32 cellular contexts compared by ENCODE assay signal in the genomic region with DNA sequence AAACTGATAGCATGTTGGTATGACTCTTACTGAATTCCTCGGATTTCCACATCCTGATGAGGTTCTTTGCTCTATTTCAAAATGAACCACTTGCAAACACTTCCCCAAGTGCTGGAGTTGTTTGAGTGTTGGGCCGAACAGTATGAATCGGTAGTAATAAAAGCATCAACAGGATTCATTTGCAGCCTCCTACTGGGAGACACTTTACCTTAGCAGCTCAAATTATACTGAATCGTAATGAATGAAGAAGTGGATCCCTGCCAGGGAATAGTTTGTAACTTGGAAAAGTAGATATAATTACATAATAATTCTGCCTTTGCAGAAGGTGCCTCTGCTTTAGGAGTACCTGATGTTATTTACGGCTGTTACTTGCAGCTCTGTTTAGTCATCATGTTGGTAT.
"Had no signal": no experiment of that assay in that cellular context is flagged by ENCODE, and none has a peak within 500 bp of the region (broad histone marks: within the 10 kb centered on the region; RNA-seq: fewer than 3 reads in every experiment).

No MANE protein-coding gene starts in this region.

- H3K36me3 ChIP-seq: brain microvascular endothelial cell, ovary, sigmoid colon, uterus had no signal

- H3K4me3 ChIP-seq: ovary, sigmoid colon, uterus had no signal

- H3K27ac Mint-ChIP-seq: activated CD4-positive, alpha-beta memory T cell treated with anti-CD3 and anti-CD28 coated beads for 36 hours; activated naive CD4-positive, alpha-beta T cell treated with anti-CD3 and anti-CD28 coated beads, Interleukin-2, amount 10 ng/mL, durations not matched to agents 7 days and 5 days; activated naive CD8-positive, alpha-beta T cell treated with anti-CD3 and anti-CD28 coated beads, Interleukin-2, amount 10 ng/mL, durations not matched to agents 7 days and 5 days; activated T-helper 1 cell treated with anti-CD3 and anti-CD28 coated beads, Interleukin-12 subunit alpha, Interleukin-12 subunit beta, Interleukin-2, Interleukin-4 antibody, amounts not matched to agents 30 ng/mL and 10 ng/mL and 1 ng/mL, durations not matched to agents 14 hours and 24 hours and 36 hours; naive B cell; nephron progenitor cell; progenitor cell of endocrine pancreas; stimulated activated memory B cell treated with anti-CD40 and anti-IgM and Interleukin-4, amounts not matched to agents 10 μg/mL and 1 μg/mL and 100 μg/mL, for 72 hours; stimulated activated naive CD8-positive, alpha-beta T cell treated with anti-CD3 and anti-CD28 coated beads, Interleukin-15, amount 100 ng/mL, for 72 hours; type B pancreatic cell had no signal

- H3K9me3 Mint-ChIP-seq: activated naive CD8-positive, alpha-beta T cell treated with anti-CD3 and anti-CD28 coated beads, Interleukin-2, amount 10 ng/mL, durations not matched to agents 7 days and 5 days; activated T-helper 1 cell treated with anti-CD3 and anti-CD28 coated beads, Interleukin-12 subunit alpha, Interleukin-12 subunit beta, Interleukin-2, Interleukin-4 antibody, amounts not matched to agents 30 ng/mL and 10 ng/mL and 1 ng/mL, durations not matched to agents 14 hours and 24 hours and 36 hours; nephron progenitor cell; stimulated activated memory B cell treated with anti-CD40 and anti-IgM and Interleukin-4, amounts not matched to agents 10 μg/mL and 1 μg/mL and 100 μg/mL, for 72 hours; type B pancreatic cell had no signal

- H3K27me3 Mint-ChIP-seq: activated CD4-positive, alpha-beta memory T cell treated with anti-CD3 and anti-CD28 coated beads for 36 hours; activated naive CD4-positive, alpha-beta T cell treated with anti-CD3 and anti-CD28 coated beads, Interleukin-2, amount 10 ng/mL, durations not matched to agents 7 days and 5 days; activated naive CD8-positive, alpha-beta T cell treated with anti-CD3 and anti-CD28 coated beads, Interleukin-2, amount 10 ng/mL, durations not matched to agents 7 days and 5 days; naive B cell; progenitor cell of endocrine pancreas; stimulated activated memory B cell treated with anti-CD40 and anti-IgM and Interleukin-4, amounts not matched to agents 10 μg/mL and 1 μg/mL and 100 μg/mL, for 72 hours; stimulated activated naive CD8-positive, alpha-beta T cell treated with anti-CD3 and anti-CD28 coated beads, Interleukin-15, amount 100 ng/mL, for 72 hours; type B pancreatic cell had no signal

- ATAC-seq: activated CD4-positive, CD25-positive, alpha-beta regulatory T cell treated with anti-CD3 and anti-CD28 coated beads, Interleukin-2, amount 50 U/mL, for 24 hours; esophagus mucosa; left cardiac atrium; left ventricle myocardium superior; stimulated activated memory B cell treated with anti-CD40 and anti-IgM and Interleukin-4, amounts not matched to agents 10 μg/mL and 1 μg/mL and 100 μg/mL, for 72 hours; stimulated activated naive CD8-positive, alpha-beta T cell treated with anti-CD3 and anti-CD28 coated beads, Interleukin-15, amount 100 ng/mL, for 72 hours had no signal

- H3K9me3 ChIP-seq: ovary, sigmoid colon, uterus had no signal

- H3K4me3 Mint-ChIP-seq: activated CD4-positive, alpha-beta memory T cell treated with anti-CD3 and anti-CD28 coated beads for 36 hours; activated naive CD4-positive, alpha-beta T cell treated with anti-CD3 and anti-CD28 coated beads, Interleukin-2, amount 10 ng/mL, durations not matched to agents 7 days and 5 days; activated naive CD8-positive, alpha-beta T cell treated with anti-CD3 and anti-CD28 coated beads, Interleukin-2, amount 10 ng/mL, durations not matched to agents 7 days and 5 days; activated T-helper 1 cell treated with anti-CD3 and anti-CD28 coated beads, Interleukin-12 subunit alpha, Interleukin-12 subunit beta, Interleukin-2, Interleukin-4 antibody, amounts not matched to agents 30 ng/mL and 10 ng/mL and 1 ng/mL, durations not matched to agents 14 hours and 24 hours and 36 hours; naive B cell; nephron progenitor cell; stimulated activated memory B cell treated with anti-CD40 and anti-IgM and Interleukin-4, amounts not matched to agents 10 μg/mL and 1 μg/mL and 100 μg/mL, for 72 hours; stimulated activated naive CD8-positive, alpha-beta T cell treated with anti-CD3 and anti-CD28 coated beads, Interleukin-15, amount 100 ng/mL, for 72 hours; type B pancreatic cell had no signal

- H3K27ac ChIP-seq: brain microvascular endothelial cell, ovary, sigmoid colon, uterus, VCaP had no signal

- DNase-seq: activated CD4-positive, alpha-beta memory T cell treated with anti-CD3 and anti-CD28 coated beads for 36 hours; activated CD4-positive, alpha-beta T cell treated with anti-CD3 and anti-CD28 coated beads for 48 hours; activated CD8-positive, alpha-beta memory T cell treated with anti-CD3 and anti-CD28 coated beads, Interleukin-2, amount 50 U/mL, for 4 hours; activated gamma-delta T cell; activated naive CD4-positive, alpha-beta T cell treated with anti-CD3 and anti-CD28 coated beads, Interleukin-2, amount 10 ng/mL, durations not matched to agents 7 days and 5 days; activated naive CD8-positive, alpha-beta T cell treated with anti-CD3 and anti-CD28 coated beads, Interleukin-2, amount 10 ng/mL, durations not matched to agents 7 days and 5 days; activated T-cell treated with anti-CD3 and anti-CD28 coated beads, Interleukin-2, amount 50 U/mL, for 1 hour; brain microvascular endothelial cell; cortex of kidney; foreskin fibroblast; hippocampal formation; left cardiac atrium; left ventricle myocardium superior; naive B cell; nephron progenitor cell; ovary; retina; sigmoid colon; small intestine; stimulated activated CD4-positive, alpha-beta T cell treated with anti-CD3 and anti-CD28 coated beads, Interleukin-1b, Interleukin-23, amount 100 ng/mL, for 48 hours; stimulated activated CD4-positive, alpha-beta T cell treated with anti-CD3 and anti-CD28 coated beads, Interleukin-4, amount 100 ng/mL, for 4 hours; stimulated activated CD8-positive, alpha-beta memory T cell treated with anti-CD3 and anti-CD28 coated beads, Interleukin-4, amount 100 ng/mL, for 48 hours; stimulated activated naive CD8-positive, alpha-beta T cell treated with anti-CD3 and anti-CD28 coated beads, Interleukin-15, amount 100 ng/mL, for 72 hours; substantia nigra; uterus had no signal

- H3K4me1 Mint-ChIP-seq: activated naive CD4-positive, alpha-beta T cell treated with anti-CD3 and anti-CD28 coated beads, Interleukin-2, amount 10 ng/mL, durations not matched to agents 7 days and 5 days; activated naive CD8-positive, alpha-beta T cell treated with anti-CD3 and anti-CD28 coated beads, Interleukin-2, amount 10 ng/mL, durations not matched to agents 7 days and 5 days; naive B cell; nephron progenitor cell; stimulated activated memory B cell treated with anti-CD40 and anti-IgM and Interleukin-4, amounts not matched to agents 10 μg/mL and 1 μg/mL and 100 μg/mL, for 72 hours; stimulated activated naive CD8-positive, alpha-beta T cell treated with anti-CD3 and anti-CD28 coated beads, Interleukin-15, amount 100 ng/mL, for 72 hours had no signal

- H3K36me3 Mint-ChIP-seq: activated CD4-positive, alpha-beta memory T cell treated with anti-CD3 and anti-CD28 coated beads for 36 hours; activated naive CD4-positive, alpha-beta T cell treated with anti-CD3 and anti-CD28 coated beads, Interleukin-2, amount 10 ng/mL, durations not matched to agents 7 days and 5 days; activated naive CD8-positive, alpha-beta T cell treated with anti-CD3 and anti-CD28 coated beads, Interleukin-2, amount 10 ng/mL, durations not matched to agents 7 days and 5 days; naive B cell; stimulated activated memory B cell treated with anti-CD40 and anti-IgM and Interleukin-4, amounts not matched to agents 10 μg/mL and 1 μg/mL and 100 μg/mL, for 72 hours; type B pancreatic cell had no signal

- H3K27me3 ChIP-seq: brain microvascular endothelial cell, ovary, sigmoid colon, uterus had no signal
